19 cellular contexts compared by ENCODE assay signal in the genomic region with DNA sequence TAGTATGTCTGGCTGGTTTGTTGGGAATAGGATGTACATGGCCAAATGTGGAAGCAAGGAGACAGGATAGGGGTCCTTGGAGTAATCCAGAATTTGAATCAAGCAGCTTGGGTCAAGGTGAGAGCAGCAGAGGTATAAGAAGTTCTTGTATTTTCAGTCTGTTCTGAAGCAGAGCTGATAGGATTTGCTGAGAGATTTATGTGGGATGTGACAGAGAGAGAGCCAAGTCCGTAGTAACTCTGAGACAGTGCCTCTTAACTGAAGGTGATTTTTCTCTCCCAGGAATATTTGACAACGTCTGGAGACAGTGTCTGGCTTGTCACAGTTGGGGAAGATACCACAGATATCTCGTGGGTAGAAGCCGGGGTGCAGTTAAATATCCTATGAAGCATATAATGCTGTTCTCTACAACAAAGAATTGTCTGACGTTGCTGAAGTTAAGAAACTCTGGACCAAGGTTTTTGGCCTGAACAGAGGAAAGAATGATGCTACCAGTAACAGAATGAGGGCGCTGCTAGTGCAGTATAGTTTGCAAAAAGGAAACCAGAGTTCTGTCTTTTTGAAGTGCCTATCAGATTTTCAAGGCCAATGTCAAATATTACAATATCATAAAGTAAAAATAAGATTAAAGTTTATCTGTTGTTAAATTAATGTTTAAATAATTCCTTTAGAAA.
DNase-seq lines count a peak whose midpoint lies in the region; ATAC-seq, FAIRE-seq and TF ChIP-seq lines count a peak whose summit lies in the region.
"Had no signal": no experiment of that assay in that cellular context is flagged by ENCODE, and none has a peak within 500 bp of the region (broad histone marks: within the 10 kb centered on the region; RNA-seq: fewer than 3 reads in every experiment).

No MANE protein-coding gene starts in this region.

- TF ChIP-seq EP300 in tibial nerve (IDR thresholded peaks at IDR 0.05): no peak

- H3K27me3 ChIP-seq in PC-3 (ENCODE audit: low read length) (no peaks in the 10 kb centered on the region), tibial nerve (no peaks in the 10 kb centered on the region)
- H3K27me3 ChIP-seq: BLaER1 treated with 17β-estradiol and CSF1 and Interleukin-3, amounts not matched to agents 10 nM and 100 nM; pancreas; uterus had no signal

- no peaks in the 10 kb centered on the region for H3K9me3 ChIP-seq in PC-3 (ENCODE audit: low read length)
- H3K9me3 ChIP-seq in tibial nerve: no peaks in the 10 kb centered on the region
- H3K9me3 ChIP-seq: BLaER1 treated with 17β-estradiol and CSF1 and Interleukin-3, amounts not matched to agents 10 nM and 100 nM; mucosa of descending colon; pancreas; uterus had no signal

- peak overlapping the region in 1 of 2 donors; percentile 11 for H3K4me3 Mint-ChIP-seq in stimulated activated naive B cell treated with anti-CD40 and anti-IgM and Interleukin-4, amounts not matched to agents 10 μg/mL and 1 μg/mL and 100 μg/mL, for 72 hours
- H3K4me3 Mint-ChIP-seq: activated CD4-positive, alpha-beta T cell treated with anti-CD3 and anti-CD28 coated beads, Interleukin-2, amount 10 ng/mL, durations not matched to agents 7 days and 5 days; activated naive CD8-positive, alpha-beta T cell treated with anti-CD3 and anti-CD28 coated beads, Interleukin-2, amount 10 ng/mL, durations not matched to agents 7 days and 5 days; central memory CD8-positive, alpha-beta T cell; stimulated activated naive CD8-positive, alpha-beta T cell treated with anti-CD3 and anti-CD28 coated beads, Interleukin-15, amount 100 ng/mL, for 72 hours had no signal

- no peaks in the 10 kb centered on the region for H3F3A ChIP-seq in PC-3 (ENCODE audit: low read length, unreplicated experiment)

- CTCF ChIA-PET in PC-3 (lab: Charles Lee): interaction anchor here (0.7 kb wide), 1 partner anchor 819 kb away, joined by 3 read pairs; no protein-coding TSS in a partner anchor

- peak; percentile 31 for TF ChIP-seq CTCF in GM13977 (IDR thresholded peaks at IDR 0.05; ENCODE audit: extremely low read depth, insufficient read depth, missing control alignments)
- peak; percentile 20; the same call in 1 of the 2 replicates for TF ChIP-seq CTCF in PC-3 (conservative IDR thresholded peaks at IDR 0.05; ENCODE audit: low read depth, low read length)
- TF ChIP-seq CTCF in fibroblast of the aortic adventitia (IDR thresholded peaks at IDR 0.05; ENCODE audit: insufficient read depth, low read length): no peak
- no peak for TF ChIP-seq CTCF in tibial nerve (IDR thresholded peaks at IDR 0.05)

- no peak overlapping the region for H2AFZ ChIP-seq in PC-3 (ENCODE audit: low read length)

- peaks cover 3 to 8% of the 10 kb centered on the region in 2 donors for H3K36me3 Mint-ChIP-seq in stimulated activated naive B cell treated with anti-CD40 and anti-IgM and Interleukin-4, amounts not matched to agents 10 μg/mL and 1 μg/mL and 100 μg/mL, for 72 hours
- H3K36me3 Mint-ChIP-seq: activated naive CD8-positive, alpha-beta T cell treated with anti-CD3 and anti-CD28 coated beads, Interleukin-2, amount 10 ng/mL, durations not matched to agents 7 days and 5 days had no signal

- H3K36me3 ChIP-seq in PC-3 (ENCODE audit: low read depth, low read length): no peaks in the 10 kb centered on the region
- H3K36me3 ChIP-seq in tibial nerve: peaks cover 0 to 4% (median 0%) of the 10 kb centered on the region in 3 donors
- H3K36me3 ChIP-seq: BLaER1 treated with 17β-estradiol and CSF1 and Interleukin-3, amounts not matched to agents 10 nM and 100 nM; pancreas; uterus had no signal

- no peaks in the 10 kb centered on the region for H4K20me1 ChIP-seq in PC-3 (ENCODE audit: low read length)
- H4K20me1 ChIP-seq: BLaER1 treated with 17β-estradiol and CSF1 and Interleukin-3, amounts not matched to agents 10 nM and 100 nM had no signal

- H3K27me3 Mint-ChIP-seq in stimulated activated naive B cell treated with anti-CD40 and anti-IgM and Interleukin-4, amounts not matched to agents 10 μg/mL and 1 μg/mL and 100 μg/mL, for 72 hours: no peaks in the 10 kb centered on the region
- H3K27me3 Mint-ChIP-seq: activated CD4-positive, alpha-beta T cell treated with anti-CD3 and anti-CD28 coated beads, Interleukin-2, amount 10 ng/mL, durations not matched to agents 7 days and 5 days; activated naive CD8-positive, alpha-beta T cell treated with anti-CD3 and anti-CD28 coated beads, Interleukin-2, amount 10 ng/mL, durations not matched to agents 7 days and 5 days; central memory CD8-positive, alpha-beta T cell; stimulated activated naive CD8-positive, alpha-beta T cell treated with anti-CD3 and anti-CD28 coated beads, Interleukin-15, amount 100 ng/mL, for 72 hours had no signal

- H3K4me3 ChIP-seq in PC-3 (ENCODE audit: low read length) (no peak overlapping the region), fibroblast of the aortic adventitia (ENCODE audit: low read depth, low read length) (no peak overlapping the region), tibial nerve (no peak overlapping the region)
- H3K4me3 ChIP-seq: BLaER1 treated with 17β-estradiol and CSF1 and Interleukin-3, amounts not matched to agents 10 nM and 100 nM; mucosa of descending colon; pancreas; uterus had no signal

- POLR2A ChIA-PET in PC-3 (lab: Charles Lee; ENCODE audit: unreplicated experiment): no interaction called here

- H3K4me1 Mint-ChIP-seq in stimulated activated naive B cell treated with anti-CD40 and anti-IgM and Interleukin-4, amounts not matched to agents 10 μg/mL and 1 μg/mL and 100 μg/mL, for 72 hours: peaks cover 20 to 32% of the 10 kb centered on the region in 2 donors
- H3K4me1 Mint-ChIP-seq: activated CD4-positive, alpha-beta T cell treated with anti-CD3 and anti-CD28 coated beads, Interleukin-2, amount 10 ng/mL, durations not matched to agents 7 days and 5 days; activated naive CD8-positive, alpha-beta T cell treated with anti-CD3 and anti-CD28 coated beads, Interleukin-2, amount 10 ng/mL, durations not matched to agents 7 days and 5 days; central memory CD8-positive, alpha-beta T cell; stimulated activated naive CD8-positive, alpha-beta T cell treated with anti-CD3 and anti-CD28 coated beads, Interleukin-15, amount 100 ng/mL, for 72 hours had no signal

- FAIRE-seq in RCC 7860 (lab: Jason Lieb, UNC): no peak
- FAIRE-seq: keratinocyte, pancreas had no signal

- in situ Hi-C loops in GM13977 (cut with MboI; ENCODE audit: low pct_unique_long_range_greater_than_20kb, low sequenced_read_pairs, unreplicated experiment): no loop called here

- DNase-seq in GM13977 (ENCODE audit: low spot score): no peak
- no peak for DNase-seq in PC-3
- peak; percentile 13 for DNase-seq in fibroblast of the aortic adventitia (ENCODE audit: low read depth)
- DNase-seq in stimulated activated naive B cell treated with anti-CD40 and anti-IgM and Interleukin-4, amounts not matched to agents 10 μg/mL and 1 μg/mL and 100 μg/mL, for 72 hours: no peak
- no peak for DNase-seq in RCC 7860 (ENCODE audit: low spot score)
- no peak for DNase-seq in activated CD4-positive, CD25-positive, alpha-beta regulatory T cell (lab: John Stamatoyannopoulos, UW)
- no peak for DNase-seq in tibial nerve (ENCODE audit: low spot score in 2 of 2)
- DNase-seq: activated CD4-positive, alpha-beta T cell treated with anti-CD3 and anti-CD28 coated beads, Interleukin-2, amount 10 ng/mL, durations not matched to agents 7 days and 5 days; activated naive CD8-positive, alpha-beta T cell treated with anti-CD3 and anti-CD28 coated beads, Interleukin-2, amount 10 ng/mL, durations not matched to agents 7 days and 5 days; DMS53; mucosa of descending colon; NCI-H2029 treated with DMSO at 0.1 percent for 48 hours; NCI-H748 treated with DMSO at 0.1 percent for 48 hours; pancreas; stimulated activated naive CD8-positive, alpha-beta T cell treated with anti-CD3 and anti-CD28 coated beads, Interleukin-15, amount 100 ng/mL, for 72 hours; uterus had no signal

- H3K9me3 Mint-ChIP-seq in stimulated activated naive B cell treated with anti-CD40 and anti-IgM and Interleukin-4, amounts not matched to agents 10 μg/mL and 1 μg/mL and 100 μg/mL, for 72 hours: no peaks in the 10 kb centered on the region
- H3K9me3 Mint-ChIP-seq: activated CD4-positive, alpha-beta T cell treated with anti-CD3 and anti-CD28 coated beads, Interleukin-2, amount 10 ng/mL, durations not matched to agents 7 days and 5 days; activated naive CD8-positive, alpha-beta T cell treated with anti-CD3 and anti-CD28 coated beads, Interleukin-2, amount 10 ng/mL, durations not matched to agents 7 days and 5 days; central memory CD8-positive, alpha-beta T cell; stimulated activated naive CD8-positive, alpha-beta T cell treated with anti-CD3 and anti-CD28 coated beads, Interleukin-15, amount 100 ng/mL, for 72 hours had no signal

- no peak overlapping the region for H3K27ac ChIP-seq in PC-3 (ENCODE audit: low read length)
- peak overlapping the region in 2 of 4 donors; percentile 36 to 67 for H3K27ac ChIP-seq in tibial nerve
- H3K27ac ChIP-seq: pancreas, uterus had no signal

- peak overlapping the region; percentile 88 for H3K27ac Mint-ChIP-seq in stimulated activated naive B cell treated with anti-CD40 and anti-IgM and Interleukin-4, amounts not matched to agents 10 μg/mL and 1 μg/mL and 100 μg/mL, for 72 hours
- H3K27ac Mint-ChIP-seq: activated CD4-positive, alpha-beta T cell treated with anti-CD3 and anti-CD28 coated beads, Interleukin-2, amount 10 ng/mL, durations not matched to agents 7 days and 5 days; activated naive CD8-positive, alpha-beta T cell treated with anti-CD3 and anti-CD28 coated beads, Interleukin-2, amount 10 ng/mL, durations not matched to agents 7 days and 5 days; stimulated activated naive CD8-positive, alpha-beta T cell treated with anti-CD3 and anti-CD28 coated beads, Interleukin-15, amount 100 ng/mL, for 72 hours had no signal

- H3K4me1 ChIP-seq in PC-3 (ENCODE audit: insufficient read depth, low read length): no peaks in the 10 kb centered on the region
- peaks cover 0 to 33% (median 5%) of the 10 kb centered on the region in 4 donors for H3K4me1 ChIP-seq in tibial nerve
- H3K4me1 ChIP-seq: uterus had no signal

- no TSS peak for BruUV-seq in PC-3 (replicated peaks; lab: Mats Ljungman, UMichigan)

- no peak overlapping the region for H3K4me2 ChIP-seq in PC-3 (ENCODE audit: low read length)

- no peaks in the 10 kb centered on the region for H3K79me2 ChIP-seq in PC-3 (ENCODE audit: low read length)

- intact Hi-C loops in PC-3 (cut with micrococcal nuclease): loop anchor here (10.0 kb wide), 1 partner anchor 86 kb away; no protein-coding TSS in a partner anchor

- WGBS in tibial nerve, 2 donors: 62 to 64% methylated on average over 6 of the region's 6 CpGs

- H3K9ac ChIP-seq in PC-3 (ENCODE audit: low read length): no peak overlapping the region
- H3K9ac ChIP-seq: BLaER1 treated with 17β-estradiol and CSF1 and Interleukin-3, amounts not matched to agents 10 nM and 100 nM had no signal

- TF ChIP-seq POLR2A in tibial nerve (IDR thresholded peaks at IDR 0.05): no peak

- ATAC-seq in PC-3: no peak
- ATAC-seq in stimulated activated naive B cell treated with anti-CD40 and anti-IgM and Interleukin-4, amounts not matched to agents 10 μg/mL and 1 μg/mL and 100 μg/mL, for 72 hours (replicated peaks): no peak
- ATAC-seq: mucosa of descending colon; stimulated activated naive CD8-positive, alpha-beta T cell treated with anti-CD3 and anti-CD28 coated beads, Interleukin-15, amount 100 ng/mL, for 72 hours had no signal

- no peaks in the 10 kb centered on the region for H3K9me2 ChIP-seq in PC-3 (replicated peaks; ENCODE audit: low read length)

Comparison
In these comparisons a context has a peak if more than half of its experiments do, and no peak if none do; other contexts are left out.
1. CTCF ChIP-seq: peak in GM13977 (single experiment) and PC-3 (single experiment); none in fibroblast of the aortic adventitia (single experiment) and tibial nerve (0 of 5).